9 cellular contexts compared by ENCODE assay signal in genomic region chr7:66629222-66629658, GRCh38. TPM values are rescaled to one million over a fixed set of nuclear protein-coding genes. Genes with fewer than 3 reads are reported as not detected.
DNase-seq lines count a peak whose midpoint lies in the region; ATAC-seq, FAIRE-seq and TF ChIP-seq lines count a peak whose summit lies in the region.
"Had no signal": no experiment of that assay in that cellular context is flagged by ENCODE, and none has a peak within 500 bp of the region (broad histone marks: within the 10 kb centered on the region; RNA-seq: fewer than 3 reads in every experiment).

No MANE protein-coding gene starts in this region.

- DNase-seq in GM12865 (ENCODE audit: low read depth) (peak; percentile 24), cerebellar cortex (ENCODE audit: low spot score) (peak; percentile 22), memory B cell (ENCODE audit: low spot score in 2 of 2) (no peak), DMS53 treated with DMSO at 0.1 percent for 48 hours (lab: John Stamatoyannopoulos, UW; ENCODE audit: unreplicated experiment) (no peak), dedifferentiated amniotic fluid mesenchymal stem cell (ENCODE audit: extremely low spot score) (no peak), HTR-8/SVneo (ENCODE audit: insufficient read length, low spot score) (no peak)

- WGBS in urinary bladder = 5% methylated on average over 28 of the region's 30 CpGs

- no peak for FAIRE-seq in HTR-8/SVneo (lab: Jason Lieb, UNC)
- FAIRE-seq: TTC549 had no signal

- peak overlapping the region; percentile 60 for H3K4me3 ChIP-seq in GM12865 (ENCODE audit: low read depth, low read length)
- H3K4me3 ChIP-seq in KMS-11 (IDR thresholded peaks at IDR 0.05; ENCODE audit: insufficient read depth, low read depth, low read length) = no peak overlapping the region
- peak overlapping the region; percentile 85 for H3K4me3 ChIP-seq in urinary bladder (ENCODE audit: low read depth, low read length)

- H3K4me1 ChIP-seq in KMS-11 (ENCODE audit: low read depth, poor library complexity, severe bottlenecking) (peaks cover 39% of the 10 kb centered on the region), urinary bladder (ENCODE audit: insufficient read depth) (no peaks in the 10 kb centered on the region)

- H3K27ac ChIP-seq in KMS-11 (no peak overlapping the region), urinary bladder (ENCODE audit: low read depth) (peak overlapping the region; percentile 90)

- H3K79me2 ChIP-seq in KMS-11 (ENCODE audit: insufficient read depth, low read depth) = no peaks in the 10 kb centered on the region

- H3K4me3 Mint-ChIP-seq in memory B cell = peak overlapping the region; percentile 84

- H3K4me2 ChIP-seq in KMS-11 = peak overlapping the region; percentile 82; the same call in 1 of the 2 replicates

- H3K9me3 Mint-ChIP-seq in memory B cell = no peaks in the 10 kb centered on the region

- H3K9ac ChIP-seq in KMS-11 = no peak overlapping the region

- H3K27me3 ChIP-seq in KMS-11 (ENCODE audit: insufficient read depth, low read depth) = 0 out of 2 replicates have a peak, but pooled peaks cover 2% of the 10 kb centered on the region

- peaks cover 5% of the 10 kb centered on the region for H3K36me3 Mint-ChIP-seq in memory B cell

- no peaks in the 10 kb centered on the region for H4K20me1 ChIP-seq in KMS-11 (ENCODE audit: insufficient read depth)

- peak; percentile 8 for ATAC-seq in memory B cell (ENCODE audit: low read depth)

- H3K4me1 Mint-ChIP-seq in memory B cell = peaks cover 38% of the 10 kb centered on the region

- H3K27me3 Mint-ChIP-seq in memory B cell = no peaks in the 10 kb centered on the region

- TF ChIP-seq CTCF in GM12865 (IDR thresholded peaks at IDR 0.05; ENCODE audit: insufficient read depth, low read depth, low read length, missing control alignments) (no peak), KMS-11 (conservative IDR thresholded peaks at IDR 0.05; ENCODE audit: low read depth, low read length) (no peak)

- H3K27ac Mint-ChIP-seq in memory B cell = peak overlapping the region; percentile 86

- no peaks in the 10 kb centered on the region for H3K36me3 ChIP-seq in KMS-11 (ENCODE audit: insufficient read depth)
- H3K36me3 ChIP-seq in urinary bladder (ENCODE audit: insufficient read depth) = no peaks in the 10 kb centered on the region

- peak overlapping the region; percentile 74; the same call in 1 of the 2 replicates for H2AFZ ChIP-seq in KMS-11 (ENCODE audit: low read depth)

RNA-seq across cellular contexts. Expression of gene KCTD7, which starts 0.6 kb away (rescaled TPM):
- total RNA-seq in urinary bladder = 18.5 TPM
- 19.1 TPM for polyA plus RNA-seq in urinary bladder

Comparison
In these comparisons a context has a peak if more than half of its experiments do, and no peak if none do; other contexts are left out.
1. DNase-seq: peak in GM12865 (single experiment) and cerebellar cortex (single experiment); none in memory B cell (0 of 2), DMS53 treated with DMSO at 0.1 percent for 48 hours (single experiment), dedifferentiated amniotic fluid mesenchymal stem cell (single experiment) and HTR-8/SVneo (single experiment).